ENCODE assay signal across 31 cellular contexts in genomic region chr13:36133950-36134349, GRCh38. TPM values are rescaled to one million over a fixed set of nuclear protein-coding genes. Genes with fewer than 3 reads are reported as not detected.
DNase-seq lines count a peak whose midpoint lies in the region; ATAC-seq and TF ChIP-seq lines count a peak whose summit lies in the region.
"Had no signal": no experiment of that assay in that cellular context is flagged by ENCODE, and none has a peak within 500 bp of the region (broad histone marks: within the 10 kb centered on the region; RNA-seq: fewer than 3 reads in every experiment).

No MANE protein-coding gene starts in this region.

- H3K4me3 ChIP-seq in SK-N-SH (ENCODE audit: low read depth in 2 of 2, low read length in 1 of 2) (no peak overlapping the region), left lung (no peak overlapping the region)
- H3K4me3 ChIP-seq: gastrocnemius medialis, GM12878, PC-9, right atrium auricular region, spleen, suprapubic skin had no signal

- intact Hi-C loops in left lung (cut with DNase I) = no loop called here

- no peak overlapping the region for H3K9ac ChIP-seq in SK-N-SH

- H3K9me2 ChIP-seq in SK-N-SH = no peaks in the 10 kb centered on the region

- POLR2A ChIA-PET in SK-N-SH (lab: Yijun Ruan, JAX) = no interaction called here

- H3K27ac ChIP-seq in SK-N-SH (ENCODE audit: low read depth in 2 of 2, low read length in 1 of 2) (no peak overlapping the region), left lung (no peak overlapping the region)
- H3K27ac ChIP-seq: gastrocnemius medialis, PC-9, right atrium auricular region, suprapubic skin had no signal

- H3K4me1 ChIP-seq in SK-N-SH (ENCODE audit: control insufficient read depth in 1 of 2, insufficient read depth in 2 of 2, low read depth in 1 of 2, low read length in 1 of 2) (peaks cover 11% of the 10 kb centered on the region in 2 experiments; a peak in 2 of 4 replicates), left lung (peaks cover 0 to 4% of the 10 kb centered on the region in 2 donors)

- no peak for TF ChIP-seq EP300 in SK-N-SH (IDR thresholded peaks at IDR 0.05; ENCODE audit: borderline replicate concordance in 1 of 2, low read depth in 1 of 2, low read length in 1 of 2)

- no peak overlapping the region for H3K4me2 ChIP-seq in SK-N-SH
- H3K4me2 ChIP-seq: PC-9 had no signal

- DNase-seq in NCI-H146 (lab: John Stamatoyannopoulos, UW) = peak; percentile 24
- no peak for DNase-seq in NCI-H146 treated with DMSO at 0.1 percent for 48 hours (lab: John Stamatoyannopoulos, UW; ENCODE audit: unreplicated experiment)
- DNase-seq in DMS53 treated with DMSO at 0.1 percent for 48 hours (lab: John Stamatoyannopoulos, UW; ENCODE audit: unreplicated experiment) = peak; percentile 13
- no peak for DNase-seq in SK-N-SH
- peak; percentile 8 for DNase-seq in myocyte (ENCODE audit: low read depth)
- DNase-seq in NCI-H187 treated with DMSO at 0.1 percent for 48 hours (lab: John Stamatoyannopoulos, UW) = no peak
- DNase-seq in NK-92 treated with Interleukin-12 subunit alpha and Interleukin-12 subunit beta, amount 100 ng/mL, for 24 hours (lab: John Stamatoyannopoulos, UW) = no peak
- no peak for DNase-seq in left lung
- DNase-seq: 8988T; activated CD4-positive, CD25-positive, alpha-beta regulatory T cell treated with anti-CD3 and anti-CD28 coated beads, Interleukin-2, amount 50 U/mL, for 72 hours; activated CD8-positive, alpha-beta T cell treated with anti-CD3 and anti-CD28 coated beads, Interleukin-2, amount 10 ng/mL, durations not matched to agents 7 days and 5 days; activated effector memory CD4-positive, alpha-beta T cell treated with Interleukin-2 at 50 U/mL for 16 hours; activated naive CD8-positive, alpha-beta T cell treated with anti-CD3 and anti-CD28 coated beads for 36 hours; activated T-cell treated with anti-CD3 and anti-CD28 coated beads for 4 hours; AML-193; erythroblast; gastrocnemius medialis; hypothalamus; KG1; naive B cell; NCI-H2029; NCI-H524 treated with DMSO at 0.1 percent for 48 hours; PC-9; spleen; stimulated activated CD4-positive, alpha-beta T cell treated with anti-CD3 and anti-CD28 coated beads, Interleukin-2, amount 100 ng/mL, for 48 hours had no signal

- no peak for ATAC-seq in left lung
- ATAC-seq: activated CD8-positive, alpha-beta T cell treated with anti-CD3 and anti-CD28 coated beads, Interleukin-2, amount 10 ng/mL, durations not matched to agents 7 days and 5 days; gastrocnemius medialis; GM12878; left lobe of liver; stimulated activated effector memory CD8-positive, alpha-beta T cell treated with anti-CD3 and anti-CD28 coated beads, Interleukin-12 subunit alpha, Interleukin-12 subunit beta, amount 100 ng/mL, for 72 hours had no signal

- H4K20me1 ChIP-seq in SK-N-SH (ENCODE audit: insufficient read depth) = no peaks in the 10 kb centered on the region

- H3K9me3 ChIP-seq in SK-N-SH (no peaks in the 10 kb centered on the region), left lung (no peaks in the 10 kb centered on the region)
- H3K9me3 ChIP-seq: gastrocnemius medialis, right atrium auricular region, spleen, suprapubic skin had no signal

- H3K79me2 ChIP-seq in SK-N-SH (ENCODE audit: insufficient read depth) = peaks cover 3% of the 10 kb centered on the region; the same call in 1 of the 2 replicates

- H3F3A ChIP-seq in SK-N-SH (replicated peaks; ENCODE audit: insufficient read depth) = no peaks in the 10 kb centered on the region

- peak; percentile 24; the same call in 1 of the 2 replicates for TF ChIP-seq RAD21 in SK-N-SH (IDR thresholded peaks at IDR 0.05; ENCODE audit: low read length)

- peak; percentile 28 for TF ChIP-seq CTCF in SK-N-SH (IDR thresholded peaks at IDR 0.05)
- TF ChIP-seq CTCF in left lung (IDR thresholded peaks at IDR 0.05) = no peak

- 65% methylated on average over 3 of the region's 3 CpGs for WGBS in SK-N-SH (ENCODE audit: low lambda C conversion rate)

- H3K36me3 ChIP-seq in SK-N-SH (replicated peaks in 1 of 2; ENCODE audit: control insufficient read depth in 1 of 2, insufficient read depth in 2 of 2, low read length in 1 of 2) = no peaks in the 10 kb centered on the region
- no peaks in the 10 kb centered on the region for H3K36me3 ChIP-seq in left lung
- H3K36me3 ChIP-seq: gastrocnemius medialis, right atrium auricular region, spleen, suprapubic skin had no signal

- CTCF ChIA-PET in SK-N-SH (lab: Yijun Ruan, JAX) = interaction anchor here (0.6 to 2.4 kb wide), 5 partner anchors 9 to 602 kb away, joined by 3 to 7 read pairs (median 4); no protein-coding TSS in a partner anchor

- no peak overlapping the region for H2AFZ ChIP-seq in SK-N-SH (ENCODE audit: low read depth)
- H2AFZ ChIP-seq: PC-9 had no signal

- H3K27me3 ChIP-seq in SK-N-SH (ENCODE audit: insufficient read depth) = no peaks in the 10 kb centered on the region
- peaks cover 15 to 36% of the 10 kb centered on the region in 2 donors for H3K27me3 ChIP-seq in left lung
- H3K27me3 ChIP-seq: right atrium auricular region had no signal

TF ChIP-seq in SK-N-SH, 30 proteins besides CTCF, POLR2A, EP300 and RAD21:
- TF ChIP-seq YY1 (IDR thresholded peaks at IDR 0.05; ENCODE audit: low read depth) (no peak), ZBTB33 (IDR thresholded peaks at IDR 0.05; ENCODE audit: borderline replicate concordance, low read depth) (no peak)

RNA-seq across cellular contexts. Expression of gene DCLK1, which starts 2.8 kb away (rescaled TPM):
- polyA plus RNA-seq in SK-N-SH (2012; rRNA removed) = 0.94 and 1.1 TPM in 2 replicates
- 1.3 and 1.6 TPM in 2 replicates for polyA plus RNA-seq in SK-N-SH (2012; cell fraction: cytosol; rRNA removed)
- 1.7 and 2.3 TPM in 2 replicates for polyA plus RNA-seq in SK-N-SH (2012; cell fraction: nucleus; rRNA removed)
- total RNA-seq in myocyte (210 and 261 TPM in 2 replicates), left lung (10 to 100 TPM; 19.5 to 20.5 TPM)
- 56.6 TPM for polyA plus RNA-seq in myocyte (2012)
- total RNA-seq: activated CD8-positive, alpha-beta T cell treated with anti-CD3 and anti-CD28 coated beads, Interleukin-2, amount 10 ng/mL, durations not matched to agents 7 days and 5 days; activated naive CD8-positive, alpha-beta T cell treated with anti-CD3 and anti-CD28 coated beads for 36 hours; GM12878; left lobe of liver; T-helper 1 cell treated with Interleukin-12 subunit alpha and Interleukin-12 subunit beta and Interleukin-4 antibody, amounts not matched to agents 30 ng/mL and 1 ng/mL, for 36 hours had no signal
- polyA plus RNA-seq: GM12878 had no signal

Comparison
In these comparisons a context has a peak if more than half of its experiments do, and no peak if none do; other contexts are left out.
1. DNase-seq: peak in NCI-H146 (single experiment), DMS53 treated with DMSO at 0.1 percent for 48 hours (single experiment) and myocyte (single experiment); none in NCI-H146 treated with DMSO at 0.1 percent for 48 hours (single experiment), SK-N-SH (single experiment), NCI-H187 treated with DMSO at 0.1 percent for 48 hours (single experiment), NK-92 treated with Interleukin-12 subunit alpha and Interleukin-12 subunit beta, amount 100 ng/mL, for 24 hours (single experiment) and left lung (0 of 2).